In the genomic region with DNA sequence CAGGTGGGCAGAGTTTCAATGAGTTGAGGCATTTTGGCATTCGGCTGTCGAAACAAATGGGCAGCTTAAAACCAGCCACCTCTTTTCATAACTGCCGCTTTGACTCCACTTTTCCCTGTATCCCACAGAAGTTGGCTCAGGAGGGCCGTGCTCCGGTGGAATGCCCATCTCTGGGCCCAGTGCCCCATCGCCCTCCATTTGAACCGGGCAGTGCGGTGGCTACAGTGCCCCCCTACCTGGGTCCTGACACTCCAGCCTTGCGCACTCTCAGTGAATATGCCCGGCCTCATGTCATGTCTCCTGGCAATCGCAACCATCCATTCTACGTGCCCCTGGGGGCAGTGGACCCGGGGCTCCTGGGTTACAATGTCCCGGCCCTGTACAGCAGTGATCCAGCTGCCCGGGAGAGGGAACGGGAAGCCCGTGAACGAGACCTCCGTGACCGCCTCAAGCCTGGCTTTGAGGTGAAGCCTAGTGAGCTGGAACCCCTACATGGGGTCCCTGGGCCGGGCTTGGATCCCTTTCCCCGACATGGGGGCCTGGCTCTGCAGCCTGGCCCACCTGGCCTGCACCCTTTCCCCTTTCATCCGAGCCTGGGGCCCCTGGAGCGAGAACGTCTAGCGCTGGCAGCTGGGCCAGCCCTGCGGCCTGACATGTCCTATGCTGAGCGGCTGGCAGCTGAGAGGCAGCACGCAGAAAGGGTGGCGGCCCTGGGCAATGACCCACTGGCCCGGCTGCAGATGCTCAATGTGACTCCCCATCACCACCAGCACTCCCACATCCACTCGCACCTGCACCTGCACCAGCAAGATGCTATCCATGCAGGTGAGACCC, we compare ENCODE assay signal across 7 cellular contexts. TPM values are rescaled to one million over a fixed set of nuclear protein-coding genes. Genes with fewer than 3 reads are reported as not detected.
DNase-seq lines count a peak whose midpoint lies in the region; ATAC-seq and TF ChIP-seq lines count a peak whose summit lies in the region.
"Had no signal": no experiment of that assay in that cellular context is flagged by ENCODE, and none has a peak within 500 bp of the region (broad histone marks: within the 10 kb centered on the region; RNA-seq: fewer than 3 reads in every experiment).

No MANE protein-coding gene starts in this region.

- WGBS in right lobe of liver (ENCODE audit: insufficient coverage, low coverage, low lambda C conversion rate, missing lambda C conversion rate), result 76% methylated on average over 11 of the region's 32 CpGs

- ATAC-seq in right lobe of liver (no peak), GM19395 (IDR thresholded peaks at IDR 0.05; ENCODE audit: unreplicated experiment) (no peak)

- CTCF ChIA-PET in activated CD4-positive, alpha-beta memory T cell treated with anti-CD3 and anti-CD28 coated beads for 36 hours (lab: Charles Lee), result interaction anchor here (0.7 to 5.1 kb wide), 24 partner anchors 8 to 185 kb away, joined by 3 to 63 read pairs (median 6); partner anchors contain the start of genes ATN1, ENO2, MLF2 and SPSB2

- peaks cover 20% of the 10 kb centered on the region for H3K36me3 Mint-ChIP-seq in activated CD4-positive, alpha-beta memory T cell treated with anti-CD3 and anti-CD28 coated beads for 36 hours

- no peaks in the 10 kb centered on the region for H3K9me3 Mint-ChIP-seq in activated CD4-positive, alpha-beta memory T cell treated with anti-CD3 and anti-CD28 coated beads for 36 hours

- intact Hi-C loops in activated CD4-positive, alpha-beta memory T cell treated with anti-CD3 and anti-CD28 coated beads for 36 hours (cut with micrococcal nuclease), result loop anchor here (1.0 kb wide), 1 partner anchor 14 kb away; no protein-coding TSS in a partner anchor
- intact Hi-C loops in right lobe of liver (cut with DNase I), result no loop called here

- peaks cover 45% of the 10 kb centered on the region for H3K4me1 Mint-ChIP-seq in activated CD4-positive, alpha-beta memory T cell treated with anti-CD3 and anti-CD28 coated beads for 36 hours (ENCODE audit: low read depth)

- peak overlapping the region; percentile 76 for H3K4me3 Mint-ChIP-seq in activated CD4-positive, alpha-beta memory T cell treated with anti-CD3 and anti-CD28 coated beads for 36 hours

- no peak for TF ChIP-seq CTCF in BE2C (IDR thresholded peaks at IDR 0.05; ENCODE audit: low read depth, low read length)
- no peak for TF ChIP-seq CTCF in right lobe of liver (IDR thresholded peaks at IDR 0.05)

- H3K4me1 ChIP-seq in BE2C (peaks cover 7% of the 10 kb centered on the region), right lobe of liver (peaks cover 0 to 29% (median 0%) of the 10 kb centered on the region in 4 donors)

- peak overlapping the region; percentile 84 to 95 (median 84) for H3K27ac ChIP-seq in right lobe of liver

- H3K36me3 ChIP-seq in BE2C (peaks cover 33% of the 10 kb centered on the region), right lobe of liver (peaks cover 0 to 15% (median 2%) of the 10 kb centered on the region in 4 donors)

- H3K27me3 Mint-ChIP-seq in activated CD4-positive, alpha-beta memory T cell treated with anti-CD3 and anti-CD28 coated beads for 36 hours, result peaks cover 2% of the 10 kb centered on the region

- POLR2A ChIA-PET in activated CD4-positive, alpha-beta memory T cell treated with anti-CD3 and anti-CD28 coated beads for 36 hours (lab: Charles Lee), result interaction anchor here (0.8 to 3.2 kb wide), 23 partner anchors 8 to 186 kb away, joined by 3 to 33 read pairs (median 5); partner anchors contain the start of genes ATN1, CDCA3, EMG1 and ENO2

- DNase-seq in BE2C (no peak), right lobe of liver (peak in 1 of 3 donors; percentile 64), DMS153 (lab: John Stamatoyannopoulos, UW) (no peak), NCI-H187 (lab: John Stamatoyannopoulos, UW) (no peak)
- DNase-seq in activated CD4-positive, alpha-beta memory T cell treated with anti-CD3 and anti-CD28 coated beads for 36 hours, result no peak

- H3K9me3 ChIP-seq in BE2C, result no peaks in the 10 kb centered on the region
- H3K9me3 ChIP-seq in right lobe of liver, result no peaks in the 10 kb centered on the region

- no peak for TF ChIP-seq POLR2A in right lobe of liver (IDR thresholded peaks at IDR 0.05)

- H3K4me3 ChIP-seq in BE2C (ENCODE audit: low read depth, low read length) (peak overlapping the region; percentile 86), right lobe of liver (peak overlapping the region in 2 of 3 donors; percentile 73 to 76)

- no peaks in the 10 kb centered on the region for H3K27me3 ChIP-seq in BE2C
- H3K27me3 ChIP-seq in right lobe of liver, result no peaks in the 10 kb centered on the region

- H3K27ac Mint-ChIP-seq in activated CD4-positive, alpha-beta memory T cell treated with anti-CD3 and anti-CD28 coated beads for 36 hours, result peak overlapping the region; percentile 94

RNA-seq across cellular contexts. Expression of gene RNU7-1, which starts 5.0 kb away (rescaled TPM):
- polyA plus RNA-seq in BE2C (2012; ENCODE audit: insufficient read depth, insufficient read length, low read depth), result not detected
- total RNA-seq in activated CD4-positive, alpha-beta memory T cell treated with anti-CD3 and anti-CD28 coated beads for 36 hours, result not detected
- total RNA-seq in right lobe of liver, result not detected
- total RNA-seq: urinary bladder had no signal
- polyA plus RNA-seq: urinary bladder had no signal

RNA-seq across cellular contexts. Expression of gene C12orf57, which starts 5.3 kb away (rescaled TPM):
- 616 TPM for polyA plus RNA-seq in BE2C (2012; ENCODE audit: insufficient read depth, insufficient read length, low read depth)
- total RNA-seq in activated CD4-positive, alpha-beta memory T cell treated with anti-CD3 and anti-CD28 coated beads for 36 hours, result 100 to 1,000 TPM; 257 to 272 TPM
- total RNA-seq in right lobe of liver, result 100 to 1,000 TPM in 2 of 6 experiments, 10 to 100 TPM in 4; 47.6 to 189 (median 70.5) TPM

RNA-seq across cellular contexts. Expression of gene ATN1, which starts 10.8 kb away (rescaled TPM):
- 276 TPM for polyA plus RNA-seq in BE2C (2012; ENCODE audit: insufficient read depth, insufficient read length, low read depth)
- 10 to 100 TPM; 34.8 to 37.8 TPM for total RNA-seq in activated CD4-positive, alpha-beta memory T cell treated with anti-CD3 and anti-CD28 coated beads for 36 hours
- total RNA-seq in right lobe of liver, result 10 to 100 TPM in 5 of 6 experiments, 1 to 10 TPM in 1; 9.2 to 24.1 (median 16.8) TPM

RNA-seq across cellular contexts. Expression of gene PTPN6, which starts 12.6 kb away (rescaled TPM):
- polyA plus RNA-seq in BE2C (2012; ENCODE audit: insufficient read depth, insufficient read length, low read depth), result not detected
- 100 to 1,000 TPM; 321 to 324 TPM for total RNA-seq in activated CD4-positive, alpha-beta memory T cell treated with anti-CD3 and anti-CD28 coated beads for 36 hours
- total RNA-seq in right lobe of liver, result 10 to 100 TPM; 12.1 to 30.6 (median 19.4) TPM

RNA-seq across cellular contexts. Expression of gene ENO2, which starts 24.2 kb away (rescaled TPM):
- polyA plus RNA-seq in BE2C (2012; ENCODE audit: insufficient read depth, insufficient read length, low read depth), result 443 TPM
- total RNA-seq in activated CD4-positive, alpha-beta memory T cell treated with anti-CD3 and anti-CD28 coated beads for 36 hours, result 100 to 1,000 TPM; 185 to 193 TPM
- 1 to 10 TPM; 1.1 to 9.3 (median 2.0) TPM for total RNA-seq in right lobe of liver
